In genomic region chr3:44003801-44004200, GRCh38 we compare ENCODE assay signal across 29 cellular contexts.
"Had no signal": no experiment of that assay in that cellular context is flagged by ENCODE, and none has a peak within 500 bp of the region (broad histone marks: within the 10 kb centered on the region; RNA-seq: fewer than 3 reads in every experiment).

No MANE protein-coding gene starts in this region.

- DNase-seq: activated CD4-positive, alpha-beta T cell treated with anti-CD3 and anti-CD28 coated beads, Interleukin-2, amount 10 ng/mL, durations not matched to agents 24 days and 14 days; activated CD4-positive, alpha-beta T cell treated with anti-CD3 and anti-CD28 coated beads, Interleukin-2, amount 50 U/mL, for 4 hours; activated CD8-positive, alpha-beta T cell treated with anti-CD3 and anti-CD28 coated beads for 36 hours; activated effector memory CD4-positive, alpha-beta T cell treated with anti-CD3 and anti-CD28 coated beads, Interleukin-2, amount 50 U/mL, for 16 hours; activated naive CD4-positive, alpha-beta T cell; activated naive CD4-positive, alpha-beta T cell treated with anti-CD3 and anti-CD28 coated beads, Interleukin-2, amount 50 U/mL, for 16 hours; activated naive CD8-positive, alpha-beta T cell treated with anti-CD3 and anti-CD28 coated beads for 36 hours; activated T-cell treated with anti-CD3 and anti-CD28 coated beads, Interleukin-2, amount 50 U/mL, for 1 hour; activated T-cell treated with anti-CD3 and anti-CD28 coated beads, Interleukin-2, amount 50 U/mL, for 72 hours; amniotic stem cell; aorta; brain microvascular endothelial cell; NCI-H1105; NCI-H1417 treated with DMSO at 0.1 percent for 48 hours; NCI-H1930; NCI-H2081 treated with DMSO at 0.1 percent for 48 hours; NCI-H345; NCI-H524 treated with DMSO at 0.1 percent for 48 hours; PC-9; SIG-M5; T-cell; T-helper 2 cell; T-helper 9 cell had no signal

- H3K27ac ChIP-seq: brain microvascular endothelial cell, PC-9, RWPE1 had no signal

- H3K4me2 ChIP-seq: PC-9 had no signal

- H2AFZ ChIP-seq: PC-9 had no signal

- FAIRE-seq: RCC 7860, TTC549 had no signal

- H3K36me3 ChIP-seq: brain microvascular endothelial cell had no signal

- H3K4me3 ChIP-seq: PC-9 had no signal

- H3K27me3 ChIP-seq: brain microvascular endothelial cell had no signal

- ATAC-seq: activated CD8-positive, alpha-beta T cell treated with anti-CD3 and anti-CD28 coated beads for 36 hours; activated T-cell treated with anti-CD3 and anti-CD28 coated beads, Interleukin-2, amount 50 U/mL, for 72 hours; activated T-helper 17 cell treated with anti-CD3 and anti-CD28 coated beads, Interleukin-2, amount 50 U/mL, for 72 hours; Right ventricle myocardium inferior; SK-N-SH treated with all-trans-retinoic acid at 6 μM for 48 hours; T-cell had no signal
